In the genomic region with DNA sequence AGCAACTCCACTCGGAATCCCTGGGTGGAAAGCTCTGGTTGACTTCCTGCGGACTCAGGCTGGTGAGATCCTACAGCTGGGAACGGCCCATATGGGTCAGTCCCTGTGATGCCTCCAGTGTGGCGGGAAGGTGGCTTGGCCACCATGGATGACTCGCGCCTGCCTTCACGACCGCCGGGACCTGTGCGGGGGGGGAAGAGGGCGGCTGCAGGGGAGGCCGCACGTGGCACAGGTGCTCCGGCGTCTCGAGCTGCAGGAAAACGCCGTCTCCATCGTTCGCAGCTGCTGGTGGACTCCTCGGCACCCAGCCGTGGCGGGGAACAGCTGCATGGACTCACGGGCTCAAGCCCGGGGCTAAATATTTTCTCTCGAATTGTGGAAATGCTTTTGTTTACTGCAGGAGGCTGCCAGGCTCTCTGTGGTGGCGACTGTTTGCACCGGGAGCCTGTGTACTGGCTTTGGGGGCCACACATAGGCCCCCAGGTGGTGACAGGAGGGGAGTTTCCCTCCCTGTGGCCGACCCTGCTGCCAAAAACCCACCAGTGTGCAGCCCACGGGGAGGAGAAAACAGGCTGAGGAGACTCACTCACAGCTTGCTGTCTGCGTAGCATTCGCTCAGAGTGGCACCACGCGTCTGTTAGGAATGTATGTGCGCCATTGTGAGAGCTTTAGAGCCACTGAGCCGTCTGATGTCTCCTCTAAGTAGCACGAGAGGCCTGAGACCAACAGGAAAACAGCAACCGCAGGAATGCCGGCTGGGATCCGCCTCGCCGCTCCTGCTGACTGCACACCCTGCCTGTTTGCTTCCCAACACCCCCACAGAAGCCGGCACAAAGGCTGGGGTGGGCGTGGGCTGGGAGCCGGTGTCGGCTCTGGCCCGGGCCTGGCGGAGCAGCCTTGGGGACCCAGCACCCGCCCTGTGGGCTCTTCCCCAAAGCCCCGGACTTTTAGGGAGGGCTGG, we compare ENCODE assay signal across 10 cellular contexts.
DNase-seq lines count a peak whose midpoint lies in the region; ATAC-seq and TF ChIP-seq lines count a peak whose summit lies in the region.
"Had no signal": no experiment of that assay in that cellular context is flagged by ENCODE, and none has a peak within 500 bp of the region (broad histone marks: within the 10 kb centered on the region; RNA-seq: fewer than 3 reads in every experiment).

No MANE protein-coding gene starts in this region.

- no peak overlapping the region for H3K4me3 Mint-ChIP-seq in glutamatergic neuron (ENCODE audit: unreplicated experiment)
- H3K4me3 Mint-ChIP-seq: naive B cell had no signal

- TF ChIP-seq CTCF in glutamatergic neuron (IDR thresholded peaks at IDR 0.05; ENCODE audit: partially characterized antibody, unreplicated experiment) = no peak

- H3K36me3 ChIP-seq in SJSA1 = peaks cover 7% of the 10 kb centered on the region

- peak overlapping the region; percentile 19 for H3K4me3 ChIP-seq in SJSA1
- peak overlapping the region; percentile 34 for H3K4me3 ChIP-seq in skeletal muscle cell (ENCODE audit: low read depth, low read length)

- no peaks in the 10 kb centered on the region for H3K4me1 Mint-ChIP-seq in glutamatergic neuron (ENCODE audit: low read depth, unreplicated experiment)

- H3K4me1 ChIP-seq in SJSA1 (replicated peaks) = peaks cover 30% of the 10 kb centered on the region

- ATAC-seq in GM21423 (IDR thresholded peaks at IDR 0.05; ENCODE audit: unreplicated experiment) = no peak
- ATAC-seq in GM21381 (IDR thresholded peaks at IDR 0.05; ENCODE audit: unreplicated experiment) = no peak

- H3K27me3 ChIP-seq in SJSA1 (replicated peaks) = no peaks in the 10 kb centered on the region

- H3K27me3 Mint-ChIP-seq in glutamatergic neuron (ENCODE audit: unreplicated experiment) = peaks cover 1% of the 10 kb centered on the region
- H3K27me3 Mint-ChIP-seq: naive B cell had no signal

- H3K27ac ChIP-seq in SJSA1 = peak overlapping the region; percentile 95

- H3K9me3 Mint-ChIP-seq in glutamatergic neuron (ENCODE audit: unreplicated experiment) = peaks cover 2% of the 10 kb centered on the region
- H3K9me3 Mint-ChIP-seq: naive B cell had no signal

- H3K9me3 ChIP-seq in SJSA1 (replicated peaks) = no peaks in the 10 kb centered on the region

- H3K27ac Mint-ChIP-seq in glutamatergic neuron (ENCODE audit: unreplicated experiment) = no peak overlapping the region

- no peaks in the 10 kb centered on the region for H3K36me3 Mint-ChIP-seq in glutamatergic neuron (ENCODE audit: unreplicated experiment)
- H3K36me3 Mint-ChIP-seq: naive B cell had no signal

- DNase-seq in GM04504 (ENCODE audit: low read depth) (peak; percentile 92), SJSA1 (ENCODE audit: low read depth in 1 of 2, low spot score in 2 of 2) (peak; percentile 95 to 96), glutamatergic neuron (peak; percentile 15), skeletal muscle cell (ENCODE audit: low read depth) (peak; percentile 95)
- DNase-seq in stimulated activated CD4-positive, alpha-beta T cell treated with anti-CD3 and anti-CD28 coated beads, Interleukin-15, amount 100 ng/mL, for 24 hours = no peak
- no peak for DNase-seq in stimulated activated CD4-positive, alpha-beta T cell treated with anti-CD3 and anti-CD28 coated beads, Interleukin-4, amount 100 ng/mL, for 24 hours
- DNase-seq: naive B cell, NCI-H1092 treated with DMSO at 0.1 percent for 48 hours had no signal

Comparison
In these comparisons a context has a peak if more than half of its experiments do, and no peak if none do; other contexts are left out.
1. DNase-seq: peak in GM04504 (single experiment), SJSA1 (2 of 2), glutamatergic neuron (single experiment) and skeletal muscle cell (single experiment); none in stimulated activated CD4-positive, alpha-beta T cell treated with anti-CD3 and anti-CD28 coated beads, Interleukin-15, amount 100 ng/mL, for 24 hours (single experiment) and stimulated activated CD4-positive, alpha-beta T cell treated with anti-CD3 and anti-CD28 coated beads, Interleukin-4, amount 100 ng/mL, for 24 hours (single experiment).